Comparison of ENCODE assay signal across 10 cellular contexts in the genomic region with DNA sequence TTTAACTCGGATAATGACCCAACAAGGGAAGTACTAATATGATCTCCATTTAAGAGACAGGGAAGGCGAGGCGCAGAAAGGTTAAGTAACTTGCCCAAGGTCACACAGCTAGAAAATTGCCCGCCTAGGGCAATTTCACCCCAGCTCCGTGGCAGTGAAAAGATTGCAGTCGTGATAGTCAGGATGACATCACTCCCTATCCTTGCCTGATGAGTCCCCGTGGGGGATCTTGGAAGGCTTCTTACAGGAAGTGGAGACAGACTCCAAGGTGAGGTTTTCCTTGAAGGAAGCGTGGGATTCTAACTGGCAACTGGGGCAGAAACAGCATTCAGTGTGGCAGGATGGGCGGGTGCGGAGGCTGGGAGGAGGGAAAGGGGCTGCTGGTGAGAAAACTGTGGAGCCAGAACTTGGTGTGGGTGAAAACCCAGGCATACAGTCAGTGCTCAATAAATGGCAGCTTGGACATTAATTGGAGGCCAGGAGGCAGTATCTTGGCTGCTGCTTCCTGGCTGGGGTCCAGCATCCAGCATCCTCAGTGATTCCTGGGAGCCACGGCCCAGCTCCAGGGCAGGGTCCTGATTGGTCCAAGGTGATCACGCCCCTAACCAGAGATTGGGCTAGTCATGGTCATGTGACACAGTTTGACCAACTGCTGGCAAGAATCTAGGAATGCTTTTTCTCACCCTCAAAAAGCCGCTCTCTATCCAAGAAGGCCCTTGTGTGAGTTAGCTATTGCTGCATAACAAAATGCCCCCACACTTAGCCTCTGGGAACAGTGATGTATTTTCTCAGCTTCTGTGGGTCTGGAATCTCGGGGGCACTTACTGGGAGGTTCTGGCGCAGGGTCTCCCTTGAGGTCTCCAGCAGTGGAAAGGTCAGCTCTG.
A peak's percentile ranks its signal among the peaks of the same experiment; 100 is the strongest.
DNase-seq lines count a peak whose midpoint lies in the region; ATAC-seq and TF ChIP-seq lines count a peak whose summit lies in the region.
"Had no signal": no experiment of that assay in that cellular context is flagged by ENCODE, and none has a peak within 500 bp of the region (broad histone marks: within the 10 kb centered on the region; RNA-seq: fewer than 3 reads in every experiment).

No MANE protein-coding gene starts in this region.

- DNase-seq in A673 (ENCODE audit: low spot score) (peak; percentile 62), HS-5 (ENCODE audit: low read depth) (peak; percentile 42), chondrocyte (ENCODE audit: low spot score) (no peak), mesothelial cell of epicardium (ENCODE audit: low spot score in 2 of 2, unreplicated experiment in 2 of 2) (no peak), lower lobe of right lung (no peak), left lobe of liver (ENCODE audit: low spot score) (no peak), GM19240 (ENCODE audit: insufficient read length, low spot score) (no peak)
- DNase-seq: activated CD8-positive, alpha-beta memory T cell treated with anti-CD3 and anti-CD28 coated beads, Interleukin-2, amount 10 ng/mL, durations not matched to agents 7 days and 5 days had no signal

- H3K27me3 Mint-ChIP-seq in chondrocyte (ENCODE audit: low read depth) (no peaks in the 10 kb centered on the region), mesothelial cell of epicardium (ENCODE audit: low read depth) (no peaks in the 10 kb centered on the region)

- H3K27ac Mint-ChIP-seq in chondrocyte (ENCODE audit: unreplicated experiment): peak overlapping the region; percentile 95
- peak overlapping the region; percentile 97 for H3K27ac Mint-ChIP-seq in mesothelial cell of epicardium
- H3K27ac Mint-ChIP-seq: activated CD8-positive, alpha-beta memory T cell treated with anti-CD3 and anti-CD28 coated beads, Interleukin-2, amount 10 ng/mL, durations not matched to agents 7 days and 5 days had no signal

- H3K4me3 ChIP-seq in A673 (ENCODE audit: low read depth, low read length, poor library complexity, severe bottlenecking) (no peak overlapping the region), lower lobe of right lung (no peak overlapping the region)
- H3K4me3 ChIP-seq: SK-N-MC had no signal

- no peak for ATAC-seq in lower lobe of right lung
- ATAC-seq in left lobe of liver: no peak
- ATAC-seq in GM19467 (IDR thresholded peaks at IDR 0.05; ENCODE audit: unreplicated experiment): no peak
- ATAC-seq: activated CD8-positive, alpha-beta memory T cell treated with anti-CD3 and anti-CD28 coated beads, Interleukin-2, amount 10 ng/mL, durations not matched to agents 7 days and 5 days had no signal

- H3K36me3 Mint-ChIP-seq in chondrocyte (ENCODE audit: low read depth): no peaks in the 10 kb centered on the region
- no peaks in the 10 kb centered on the region for H3K36me3 Mint-ChIP-seq in mesothelial cell of epicardium
- H3K36me3 Mint-ChIP-seq: activated CD8-positive, alpha-beta memory T cell treated with anti-CD3 and anti-CD28 coated beads, Interleukin-2, amount 10 ng/mL, durations not matched to agents 7 days and 5 days had no signal

- H3K27me3 ChIP-seq in A673 (replicated peaks; ENCODE audit: insufficient read depth, low read depth, low read length, poor library complexity): no peaks in the 10 kb centered on the region
- no peaks in the 10 kb centered on the region for H3K27me3 ChIP-seq in lower lobe of right lung (ENCODE audit: low read depth)

- H3K4me1 Mint-ChIP-seq in chondrocyte (ENCODE audit: low read depth) (peaks cover 73% of the 10 kb centered on the region), mesothelial cell of epicardium (peaks cover 71% of the 10 kb centered on the region)

- H3K4me3 Mint-ChIP-seq in chondrocyte (ENCODE audit: unreplicated experiment) (no peak overlapping the region), mesothelial cell of epicardium (no peak overlapping the region)
- H3K4me3 Mint-ChIP-seq: activated CD8-positive, alpha-beta memory T cell treated with anti-CD3 and anti-CD28 coated beads, Interleukin-2, amount 10 ng/mL, durations not matched to agents 7 days and 5 days had no signal

- POLR2A ChIA-PET in A673 (lab: Charles Lee; ENCODE audit: low non-redundant PET): no interaction called here

- TF ChIP-seq CTCF in A673 (conservative IDR thresholded peaks at IDR 0.05; ENCODE audit: low read depth, low read length) (no peak), chondrocyte (IDR thresholded peaks at IDR 0.05) (no peak), mesothelial cell of epicardium (IDR thresholded peaks at IDR 0.05; ENCODE audit: unreplicated experiment) (no peak), lower lobe of right lung (IDR thresholded peaks at IDR 0.05) (no peak)

- intact Hi-C loops in A673 (cut with micrococcal nuclease; ENCODE audit: unreplicated experiment): no loop called here
- intact Hi-C loops in lower lobe of right lung (cut with DNase I): no loop called here

- CTCF ChIA-PET in A673 (lab: Charles Lee): no interaction called here

- H3K9me3 Mint-ChIP-seq in chondrocyte (ENCODE audit: low read depth) (no peaks in the 10 kb centered on the region), mesothelial cell of epicardium (peaks cover 3% of the 10 kb centered on the region)

- H3K36me3 ChIP-seq in A673 (ENCODE audit: insufficient read depth, low read length, poor library complexity, severe bottlenecking) (no peaks in the 10 kb centered on the region), lower lobe of right lung (no peaks in the 10 kb centered on the region)

- H3K9me3 ChIP-seq in A673 (ENCODE audit: low read depth, low read length, poor library complexity, severe bottlenecking) (no peaks in the 10 kb centered on the region), lower lobe of right lung (no peaks in the 10 kb centered on the region)

- H3K4me1 ChIP-seq in A673 (ENCODE audit: insufficient read depth, low read length, poor library complexity, severe bottlenecking) (peaks cover 37% of the 10 kb centered on the region), lower lobe of right lung (peaks cover 70% of the 10 kb centered on the region)

- H3K27ac ChIP-seq in A673 (ENCODE audit: low read depth, low read length, poor library complexity, severe bottlenecking) (no peak overlapping the region), lower lobe of right lung (no peak overlapping the region)
- H3K27ac ChIP-seq: SK-N-MC had no signal

- BruUV-seq in A673 (replicated peaks; lab: Mats Ljungman, UMichigan): no TSS peak

Comparison
In these comparisons a context has a peak if more than half of its experiments do, and no peak if none do; other contexts are left out.
1. DNase-seq: peak in A673 (single experiment) and HS-5 (single experiment); none in chondrocyte (single experiment), mesothelial cell of epicardium (0 of 2), lower lobe of right lung (single experiment), left lobe of liver (single experiment) and GM19240 (single experiment).